ENCODE assay signal across 18 cellular contexts in genomic region chr17:65876985-65877384, GRCh38.
DNase-seq lines count a peak whose midpoint lies in the region; ATAC-seq, FAIRE-seq and TF ChIP-seq lines count a peak whose summit lies in the region.
"Had no signal": no experiment of that assay in that cellular context is flagged by ENCODE, and none has a peak within 500 bp of the region (broad histone marks: within the 10 kb centered on the region; RNA-seq: fewer than 3 reads in every experiment).

No MANE protein-coding gene starts in this region.

- DNase-seq in D721Med (ENCODE audit: insufficient read length, low spot score) = peak; percentile 24
- peak; percentile 77 for DNase-seq in WERI-Rb-1
- DNase-seq in mucosa of descending colon = peak in 2 of 3 donors; percentile 44 to 60
- DNase-seq in NCI-H187 (lab: John Stamatoyannopoulos, UW) = no peak
- DNase-seq in amniotic stem cell (lab: John Stamatoyannopoulos, UW) = no peak
- DNase-seq in adrenal gland = no peak
- DNase-seq: C1 segment of cervical spinal cord; CD4-positive, CD25-positive, alpha-beta regulatory T cell; CD8-positive, alpha-beta memory T cell; COR-L47; DMS153; DMS79; GF-D8; GOT3; H7; HFFc6 had no signal

- 0 out of 2 replicates have a peak overlapping the region, but pooled peaks have one; percentile 11 for H3K4me2 ChIP-seq in BLaER1

- no peak overlapping the region for H3K9ac ChIP-seq in BLaER1

- TF ChIP-seq POLR2A in adrenal gland (IDR thresholded peaks at IDR 0.05) = no peak

- WGBS in adrenal gland, 4 donors = 77 to 86% (median 80%) methylated on average over 4 of the region's 4 CpGs

- peak; percentile 78 for ATAC-seq in mucosa of descending colon
- ATAC-seq: HCT116 had no signal

- TF ChIP-seq CTCF in D721Med (IDR thresholded peaks at IDR 0.05; ENCODE audit: insufficient read depth, missing control alignments) = no peak
- no peak for TF ChIP-seq CTCF in WERI-Rb-1 (IDR thresholded peaks at IDR 0.05; ENCODE audit: low read depth, low read length)
- no peak for TF ChIP-seq CTCF in mucosa of descending colon (IDR thresholded peaks at IDR 0.05)
- TF ChIP-seq CTCF in adrenal gland (IDR thresholded peaks at IDR 0.05) = no peak

- FAIRE-seq in D721Med (lab: Jason Lieb, UNC) = peak; percentile 32

- no peak overlapping the region; the same call in 1 of the 2 replicates for H3K27ac ChIP-seq in BLaER1
- no peak overlapping the region for H3K27ac ChIP-seq in WERI-Rb-1
- H3K27ac ChIP-seq in adrenal gland = no peak overlapping the region

- intact Hi-C loops in mucosa of descending colon (cut with DNase I, micrococcal nuclease) = no loop called here
- intact Hi-C loops in adrenal gland (cut with DNase I) = no loop called here

- H3K4me1 ChIP-seq in BLaER1 (peaks cover 5% of the 10 kb centered on the region; the same call in 1 of the 2 replicates), mucosa of descending colon (ENCODE audit: low read depth) (no peaks in the 10 kb centered on the region), adrenal gland (replicated peaks in 1 of 2) (no peaks in the 10 kb centered on the region)

- H3K4me3 ChIP-seq in BLaER1 (no peak overlapping the region), WERI-Rb-1 (ENCODE audit: low read depth, low read length) (no peak overlapping the region), mucosa of descending colon (no peak overlapping the region), adrenal gland (no peak overlapping the region)

- H4K20me1 ChIP-seq in BLaER1 = no peaks in the 10 kb centered on the region

- H3K36me3 ChIP-seq in BLaER1 (no peaks in the 10 kb centered on the region), WERI-Rb-1 (no peaks in the 10 kb centered on the region), mucosa of descending colon (ENCODE audit: low read depth) (no peaks in the 10 kb centered on the region), adrenal gland (replicated peaks in 1 of 2) (no peaks in the 10 kb centered on the region)

- H3K9me3 ChIP-seq in BLaER1 (peaks cover 22% of the 10 kb centered on the region), WERI-Rb-1 (ENCODE audit: severe bottlenecking) (no peaks in the 10 kb centered on the region), mucosa of descending colon (peaks cover 17% of the 10 kb centered on the region), adrenal gland (replicated peaks in 1 of 3) (no peaks in the 10 kb centered on the region)

- H3K27me3 ChIP-seq in BLaER1 (no peaks in the 10 kb centered on the region), WERI-Rb-1 (ENCODE audit: insufficient read depth, low read depth, severe bottlenecking) (no peaks in the 10 kb centered on the region), adrenal gland (no peaks in the 10 kb centered on the region)

Comparison
In these comparisons a context has a peak if more than half of its experiments do, and no peak if none do; other contexts are left out.
1. DNase-seq: peak in D721Med (single experiment), WERI-Rb-1 (single experiment) and mucosa of descending colon (2 of 3); none in NCI-H187 (0 of 2), amniotic stem cell (single experiment) and adrenal gland (0 of 7).